ENCODE assay signal across 20 cellular contexts in genomic region chr21:26800001-26800400, GRCh38. TPM values are rescaled to one million over a fixed set of nuclear protein-coding genes. Genes with fewer than 3 reads are reported as not detected.
DNase-seq lines count a peak whose midpoint lies in the region; ATAC-seq and TF ChIP-seq lines count a peak whose summit lies in the region.
"Had no signal": no experiment of that assay in that cellular context is flagged by ENCODE, and none has a peak within 500 bp of the region (broad histone marks: within the 10 kb centered on the region; RNA-seq: fewer than 3 reads in every experiment).

No MANE protein-coding gene starts in this region.

- TF ChIP-seq CTCF in HEK293 (tag by site-specific recombination; IDR thresholded peaks at IDR 0.05) (no peak), esophagus muscularis mucosa (IDR thresholded peaks at IDR 0.05) (no peak), lower lobe of right lung (IDR thresholded peaks at IDR 0.05) (no peak), suprapubic skin (IDR thresholded peaks at IDR 0.05) (no peak)

- no peaks in the 10 kb centered on the region for H3K27me3 ChIP-seq in esophagus muscularis mucosa
- no peaks in the 10 kb centered on the region for H3K27me3 ChIP-seq in lower lobe of right lung (ENCODE audit: low read depth)
- H3K27me3 ChIP-seq in suprapubic skin: no peaks in the 10 kb centered on the region

- intact Hi-C loops in esophagus muscularis mucosa (cut with DNase I) (no loop called here), lower lobe of right lung (cut with DNase I) (no loop called here)

- CTCF ChIA-PET in HEK293 (lab: Yijun Ruan, JAX): interaction anchor here (0.7 kb wide), 1 partner anchor 901 kb away, joined by 3 read pairs; no protein-coding TSS in a partner anchor

- no peak overlapping the region for H3K27ac ChIP-seq in HEK293 (ENCODE audit: extremely low read depth, low read depth, low read length)
- H3K27ac ChIP-seq in esophagus muscularis mucosa (replicated peaks in 1 of 4): peak overlapping the region in 3 of 4 donors; percentile 64 to 77 (median 72)
- no peak overlapping the region for H3K27ac ChIP-seq in lower lobe of right lung
- H3K27ac ChIP-seq in suprapubic skin: peak overlapping the region; percentile 50
- H3K27ac ChIP-seq: epithelial cell of prostate, WERI-Rb-1 had no signal

- DNase-seq in esophagus muscularis mucosa (ENCODE audit: extremely low spot score): no peak
- DNase-seq in lower lobe of right lung: no peak
- DNase-seq in suprapubic skin (ENCODE audit: low spot score in 2 of 2): no peak
- DNase-seq in DMS79 (lab: John Stamatoyannopoulos, UW): no peak
- DNase-seq: amniotic stem cell; COR-L47; GDM1; H9; retina; stimulated activated CD4-positive, alpha-beta T cell treated with anti-CD3 and anti-CD28 coated beads, Interleukin-2, amount 100 ng/mL, for 24 hours; T-helper 1 cell; WERI-Rb-1 had no signal

- no peak overlapping the region for H3K4me3 ChIP-seq in HEK293 (ENCODE audit: low read depth, low read length)
- H3K4me3 ChIP-seq in esophagus muscularis mucosa: no peak overlapping the region
- no peak overlapping the region for H3K4me3 ChIP-seq in lower lobe of right lung
- no peak overlapping the region for H3K4me3 ChIP-seq in suprapubic skin

- ATAC-seq in lower lobe of right lung: peak; percentile 29 to 62
- no peak for ATAC-seq in GM19463 (IDR thresholded peaks at IDR 0.05; ENCODE audit: unreplicated experiment)
- ATAC-seq in GM18907 (IDR thresholded peaks at IDR 0.05; ENCODE audit: unreplicated experiment): no peak
- ATAC-seq in HG03439 (IDR thresholded peaks at IDR 0.05; ENCODE audit: unreplicated experiment): no peak
- ATAC-seq: activated T-helper 17 cell treated with anti-CD3 and anti-CD28 coated beads, Interleukin-2, amount 50 U/mL, for 72 hours; HepG2; left lobe of liver had no signal

- WGBS in esophagus muscularis mucosa: 64% methylated on average over 3 of the region's 3 CpGs
- 66% methylated on average over 3 of the region's 3 CpGs for WGBS in suprapubic skin

- POLR2A ChIA-PET in HEK293 (lab: Yijun Ruan, JAX): interaction anchor here (0.9 kb wide), 1 partner anchor 45 kb away, joined by 3 read pairs; no protein-coding TSS in a partner anchor

- no peaks in the 10 kb centered on the region for H3K36me3 ChIP-seq in HEK293 (ENCODE audit: control insufficient read depth in 2 of 2, insufficient read depth in 1 of 2, low read length in 2 of 2)
- no peaks in the 10 kb centered on the region for H3K36me3 ChIP-seq in esophagus muscularis mucosa
- no peaks in the 10 kb centered on the region for H3K36me3 ChIP-seq in lower lobe of right lung
- no peaks in the 10 kb centered on the region for H3K36me3 ChIP-seq in suprapubic skin
- H3K36me3 ChIP-seq: WERI-Rb-1 had no signal

- H3K4me1 ChIP-seq in HEK293 (ENCODE audit: control insufficient read depth, insufficient read depth, low read length): peaks cover 37% of the 10 kb centered on the region
- H3K4me1 ChIP-seq in esophagus muscularis mucosa: peaks cover 15 to 37% (median 26%) of the 10 kb centered on the region in 4 donors
- peaks cover 18% of the 10 kb centered on the region for H3K4me1 ChIP-seq in lower lobe of right lung
- H3K4me1 ChIP-seq in suprapubic skin: no peaks in the 10 kb centered on the region

- H3K9me3 ChIP-seq in HEK293 (ENCODE audit: control insufficient read depth, insufficient read depth, low read depth, low read length): no peaks in the 10 kb centered on the region
- no peaks in the 10 kb centered on the region for H3K9me3 ChIP-seq in esophagus muscularis mucosa
- H3K9me3 ChIP-seq in lower lobe of right lung: no peaks in the 10 kb centered on the region
- H3K9me3 ChIP-seq in suprapubic skin: no peaks in the 10 kb centered on the region

- no peak for TF ChIP-seq POLR2A in esophagus muscularis mucosa (IDR thresholded peaks at IDR 0.05; ENCODE audit: low read depth)
- no peak for TF ChIP-seq POLR2A in suprapubic skin (IDR thresholded peaks at IDR 0.05)

- TF ChIP-seq EP300 in esophagus muscularis mucosa (IDR thresholded peaks at IDR 0.05): no peak
- no peak for TF ChIP-seq EP300 in suprapubic skin (IDR thresholded peaks at IDR 0.05)

TF ChIP-seq in HEK293, 187 proteins besides CTCF, POLR2A, EP300 and RAD21:
- TF ChIP-seq MZF1 (tag by site-specific recombination; IDR thresholded peaks at IDR 0.05; ENCODE audit: borderline replicate concordance): no peak
- TF ChIP-seq, protein P1, sequence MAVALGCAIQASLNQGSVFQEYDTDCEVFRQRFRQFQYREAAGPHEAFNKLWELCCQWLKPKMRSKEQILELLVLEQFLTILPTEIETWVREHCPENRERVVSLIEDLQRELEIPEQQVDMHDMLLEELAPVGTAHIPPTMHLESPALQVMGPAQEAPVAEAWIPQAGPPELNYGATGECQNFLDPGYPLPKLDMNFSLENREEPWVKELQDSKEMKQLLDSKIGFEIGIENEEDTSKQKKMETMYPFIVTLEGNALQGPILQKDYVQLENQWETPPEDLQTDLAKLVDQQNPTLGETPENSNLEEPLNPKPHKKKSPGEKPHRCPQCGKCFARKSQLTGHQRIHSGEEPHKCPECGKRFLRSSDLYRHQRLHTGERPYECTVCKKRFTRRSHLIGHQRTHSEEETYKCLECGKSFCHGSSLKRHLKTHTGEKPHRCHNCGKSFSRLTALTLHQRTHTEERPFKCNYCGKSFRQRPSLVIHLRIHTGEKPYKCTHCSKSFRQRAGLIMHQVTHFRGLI (tag by site-specific recombination; IDR thresholded peaks at IDR 0.05): no peak
- no peak for TF ChIP-seq ZBTB7A (tag by site-specific recombination; IDR thresholded peaks at IDR 0.05; ENCODE audit: low read depth)
- no peak for TF ChIP-seq ZNF404 (tag by site-specific recombination; IDR thresholded peaks at IDR 0.05)
- TF ChIP-seq ZFHX2 (tag by site-specific recombination; conservative IDR thresholded peaks at IDR 0.05): peak; percentile 42; the same call in 1 of the 2 replicates
- no peak for TF ChIP-seq ZNF701 (tag by site-specific recombination; IDR thresholded peaks at IDR 0.05)
- peak; percentile 55; the same call in 1 of the 2 replicates for TF ChIP-seq EGR2 (tag by site-specific recombination; IDR thresholded peaks at IDR 0.05; ENCODE audit: low read depth)

RNA-seq across cellular contexts. Expression of gene ADAMTS1, which starts 45.2 kb away (rescaled TPM):
- 100 to 1,000 TPM in 2 of 4 donors, 10 to 100 TPM in 2; 60.6 to 164 (median 123) TPM for total RNA-seq in esophagus muscularis mucosa
- 59.3 TPM for total RNA-seq in lower lobe of right lung
- total RNA-seq in suprapubic skin: 10 to 100 TPM; 21.2 to 29.2 (median 22.5) TPM

Comparison
In these comparisons a context has a peak if more than half of its experiments do, and no peak if none do; other contexts are left out.
1. H3K27ac ChIP-seq: peak in esophagus muscularis mucosa (3 of 4) and suprapubic skin (single experiment); none in HEK293 (single experiment) and lower lobe of right lung (single experiment).
2. ATAC-seq: peak in lower lobe of right lung (2 of 2); none in GM19463 (single experiment), GM18907 (single experiment) and HG03439 (single experiment).